34 cellular contexts compared by ENCODE assay signal in genomic region chr5:91956738-91957137, GRCh38.
DNase-seq lines count a peak whose midpoint lies in the region; ATAC-seq and TF ChIP-seq lines count a peak whose summit lies in the region.
"Had no signal": no experiment of that assay in that cellular context is flagged by ENCODE, and none has a peak within 500 bp of the region (broad histone marks: within the 10 kb centered on the region; RNA-seq: fewer than 3 reads in every experiment).

No MANE protein-coding gene starts in this region.

- H3K4me2 ChIP-seq in neuronal stem cell (ENCODE audit: insufficient read depth, low read length, poor library complexity, severe bottlenecking) = no peak overlapping the region
- H3K4me2 ChIP-seq: A549 had no signal

- no peak overlapping the region for H3K9ac ChIP-seq in neuronal stem cell (ENCODE audit: low read depth, low read length, poor library complexity)

- no peak overlapping the region for H2BK120ac ChIP-seq in neuronal stem cell (ENCODE audit: low read depth, low read length)

- H3K9me3 ChIP-seq in neuronal stem cell (replicated peaks in 1 of 2; ENCODE audit: control insufficient read depth in 2 of 2, insufficient read depth in 1 of 2, low read depth in 1 of 2, low read length in 2 of 2) = peaks cover 0 to 2% of the 10 kb centered on the region in 2 donors
- H3K9me3 ChIP-seq: A549, esophagus squamous epithelium, HAP-1, heart left ventricle, MG63, mucosa of descending colon, pancreas, suprapubic skin had no signal

- no peak overlapping the region for H4K91ac ChIP-seq in neuronal stem cell (ENCODE audit: low read depth, low read length, poor library complexity)

- no peak for TF ChIP-seq CTCF in WTC11 (IDR thresholded peaks at IDR 0.05)

- no peak overlapping the region for H2BK5ac ChIP-seq in neuronal stem cell (ENCODE audit: low read length)

- H3K9me3 Mint-ChIP-seq in WTC11 = peaks cover 8% of the 10 kb centered on the region
- no peaks in the 10 kb centered on the region for H3K9me3 Mint-ChIP-seq in activated CD8-positive, alpha-beta memory T cell treated with anti-CD3 and anti-CD28 coated beads, Interleukin-2, amount 10 ng/mL, durations not matched to agents 7 days and 5 days (ENCODE audit: low read depth)
- H3K9me3 Mint-ChIP-seq: activated naive CD4-positive, alpha-beta T cell treated with anti-CD3 and anti-CD28 coated beads, Interleukin-2, amount 50 U/mL, for 24 hours; activated T-helper 2 cell treated with anti-CD3 and anti-CD28 coated beads, Interferon-gamma antibody, Interleukin-2, Interleukin-4, amounts not matched to agents 10 μg/mL and 5 μg/mL and 100 μg/mL, durations not matched to agents 14 hours and 24 hours and 36 hours; CD4-positive, alpha-beta T cell; natural killer cell treated with Interleukin-12 subunit alpha and Interleukin-12 subunit beta and Interleukin-15 and Interleukin-18, amount 100 ng/mL, for 72 hours; stimulated activated naive B cell treated with anti-CD40 and anti-IgM and Interleukin-4, amounts not matched to agents 10 μg/mL and 1 μg/mL and 100 μg/mL, for 72 hours had no signal

- DNase-seq in NCI-H2227 (lab: John Stamatoyannopoulos, UW; ENCODE audit: unreplicated experiment) (peak; percentile 1), NCI-H2227 treated with DMSO at 0.1 percent for 48 hours (lab: John Stamatoyannopoulos, UW) (no peak), ELF-1 (ENCODE audit: low read depth, low spot score) (peak; percentile 8), WTC11 (ENCODE audit: low spot score) (no peak), neuronal stem cell (ENCODE audit: low spot score) (peak; percentile 14), D341Med (ENCODE audit: low spot score) (no peak)
- DNase-seq in activated CD8-positive, alpha-beta memory T cell treated with anti-CD3 and anti-CD28 coated beads, Interleukin-2, amount 10 ng/mL, durations not matched to agents 7 days and 5 days = no peak
- DNase-seq: activated CD4-positive, alpha-beta T cell treated with anti-CD3 and anti-CD28 coated beads for 36 hours; activated T-cell treated with anti-CD3 and anti-CD28 coated beads for 4 hours; amniotic stem cell; brain microvascular endothelial cell; CD4-positive, alpha-beta T cell; esophagus squamous epithelium; foreskin keratinocyte; heart left ventricle; KG1; MG63; mucosa of descending colon; NCI-H1417 treated with DMSO at 0.1 percent for 48 hours; NCI-H524; pancreas; SIG-M5; small intestine; stimulated activated naive B cell treated with anti-CD40 and anti-IgM and Interleukin-4, amounts not matched to agents 10 μg/mL and 1 μg/mL and 100 μg/mL, for 72 hours; SW 1271 had no signal

- H3K18ac ChIP-seq in neuronal stem cell (ENCODE audit: low read length) = no peak overlapping the region

- no peak overlapping the region for H3K4me3 ChIP-seq in neuronal stem cell (ENCODE audit: low read length in 2 of 2)
- H3K4me3 ChIP-seq: A549, esophagus squamous epithelium, GM12878, HAP-1, heart left ventricle, MG63, mucosa of descending colon, pancreas, suprapubic skin had no signal

- H3K4me1 Mint-ChIP-seq in WTC11 = peaks cover 7% of the 10 kb centered on the region
- H3K4me1 Mint-ChIP-seq in activated CD8-positive, alpha-beta memory T cell treated with anti-CD3 and anti-CD28 coated beads, Interleukin-2, amount 10 ng/mL, durations not matched to agents 7 days and 5 days = no peaks in the 10 kb centered on the region
- H3K4me1 Mint-ChIP-seq: activated CD4-positive, alpha-beta T cell treated with anti-CD3 and anti-CD28 coated beads for 36 hours; activated naive CD4-positive, alpha-beta T cell treated with anti-CD3 and anti-CD28 coated beads, Interleukin-2, amount 50 U/mL, for 24 hours; stimulated activated naive B cell treated with anti-CD40 and anti-IgM and Interleukin-4, amounts not matched to agents 10 μg/mL and 1 μg/mL and 100 μg/mL, for 72 hours had no signal

- H3K36me3 ChIP-seq in neuronal stem cell (replicated peaks in 1 of 2; ENCODE audit: control insufficient read depth in 2 of 2, insufficient read depth in 2 of 2, low read length in 2 of 2) = no peaks in the 10 kb centered on the region
- H3K36me3 ChIP-seq: brain microvascular endothelial cell, esophagus squamous epithelium, HAP-1, heart left ventricle, MG63, pancreas, suprapubic skin had no signal

- H3K27me3 Mint-ChIP-seq in WTC11 (ENCODE audit: low read depth) = no peaks in the 10 kb centered on the region
- no peaks in the 10 kb centered on the region for H3K27me3 Mint-ChIP-seq in activated CD8-positive, alpha-beta memory T cell treated with anti-CD3 and anti-CD28 coated beads, Interleukin-2, amount 10 ng/mL, durations not matched to agents 7 days and 5 days
- H3K27me3 Mint-ChIP-seq: activated CD4-positive, alpha-beta T cell treated with anti-CD3 and anti-CD28 coated beads for 36 hours; activated naive CD4-positive, alpha-beta T cell treated with anti-CD3 and anti-CD28 coated beads, Interleukin-2, amount 50 U/mL, for 24 hours; CD4-positive, alpha-beta T cell; natural killer cell treated with Interleukin-12 subunit alpha and Interleukin-12 subunit beta and Interleukin-15 and Interleukin-18, amount 100 ng/mL, for 72 hours; stimulated activated naive B cell treated with anti-CD40 and anti-IgM and Interleukin-4, amounts not matched to agents 10 μg/mL and 1 μg/mL and 100 μg/mL, for 72 hours had no signal

- H2BK12ac ChIP-seq in neuronal stem cell (ENCODE audit: low read length) = no peak overlapping the region

- H3K27me3 ChIP-seq in neuronal stem cell (ENCODE audit: control insufficient read depth in 3 of 3, insufficient read depth in 3 of 3, low read depth in 1 of 3, low read length in 3 of 3) = no peaks in the 10 kb centered on the region
- H3K27me3 ChIP-seq: brain microvascular endothelial cell, esophagus squamous epithelium, foreskin keratinocyte, heart left ventricle, pancreas, suprapubic skin had no signal

- ATAC-seq in WTC11 = peak; percentile 97
- ATAC-seq in GM19035 (IDR thresholded peaks at IDR 0.05; ENCODE audit: unreplicated experiment) = no peak
- no peak for ATAC-seq in activated CD8-positive, alpha-beta memory T cell treated with anti-CD3 and anti-CD28 coated beads, Interleukin-2, amount 10 ng/mL, durations not matched to agents 7 days and 5 days
- ATAC-seq: A549; activated CD4-positive, alpha-beta T cell treated with anti-CD3 and anti-CD28 coated beads for 36 hours; foreskin keratinocyte; mucosa of descending colon; natural killer cell treated with Interleukin-12 subunit alpha and Interleukin-12 subunit beta and Interleukin-15 and Interleukin-18, amount 100 ng/mL, for 72 hours; pancreas; stimulated activated naive B cell treated with anti-CD40 and anti-IgM and Interleukin-4, amounts not matched to agents 10 μg/mL and 1 μg/mL and 100 μg/mL, for 72 hours had no signal

- H3K4me1 ChIP-seq in neuronal stem cell (ENCODE audit: control insufficient read depth in 2 of 2, insufficient read depth in 1 of 2, low read depth in 1 of 2, low read length in 2 of 2) = peaks cover 0 to 4% of the 10 kb centered on the region in 2 donors
- H3K4me1 ChIP-seq: A549, esophagus squamous epithelium, foreskin keratinocyte, HAP-1, pancreas, suprapubic skin had no signal

- H3K27ac Mint-ChIP-seq in WTC11 = no peak overlapping the region
- no peak overlapping the region for H3K27ac Mint-ChIP-seq in activated CD8-positive, alpha-beta memory T cell treated with anti-CD3 and anti-CD28 coated beads, Interleukin-2, amount 10 ng/mL, durations not matched to agents 7 days and 5 days
- H3K27ac Mint-ChIP-seq: activated CD4-positive, alpha-beta T cell treated with anti-CD3 and anti-CD28 coated beads for 36 hours; activated naive CD4-positive, alpha-beta T cell treated with anti-CD3 and anti-CD28 coated beads, Interleukin-2, amount 50 U/mL, for 24 hours; activated T-helper 2 cell treated with anti-CD3 and anti-CD28 coated beads, Interferon-gamma antibody, Interleukin-2, Interleukin-4, amounts not matched to agents 10 μg/mL and 5 μg/mL and 100 μg/mL, durations not matched to agents 14 hours and 24 hours and 36 hours; CD4-positive, alpha-beta T cell; natural killer cell treated with Interleukin-12 subunit alpha and Interleukin-12 subunit beta and Interleukin-15 and Interleukin-18, amount 100 ng/mL, for 72 hours; stimulated activated naive B cell treated with anti-CD40 and anti-IgM and Interleukin-4, amounts not matched to agents 10 μg/mL and 1 μg/mL and 100 μg/mL, for 72 hours had no signal

- H3K27ac ChIP-seq in neuronal stem cell (replicated peaks; ENCODE audit: low read length) = no peak overlapping the region
- H3K27ac ChIP-seq: A549, brain microvascular endothelial cell, esophagus squamous epithelium, foreskin keratinocyte, heart left ventricle, HL-60, pancreas, suprapubic skin had no signal

- H3K79me1 ChIP-seq in neuronal stem cell (ENCODE audit: low read depth, low read length) = no peaks in the 10 kb centered on the region

- H2AFZ ChIP-seq in neuronal stem cell (ENCODE audit: low read length) = peak overlapping the region; percentile 14

- CTCF ChIA-PET in WTC11 (lab: Charles Lee) = interaction anchor here (0.9 to 1.9 kb wide), 4 partner anchors 23 to 320 kb away, joined by 3 to 9 read pairs (median 4); no protein-coding TSS in a partner anchor
- CTCF ChIA-PET in activated CD8-positive, alpha-beta memory T cell treated with anti-CD3 and anti-CD28 coated beads, Interleukin-2, amount 10 ng/mL, durations not matched to agents 7 days and 5 days (lab: Charles Lee) = no interaction called here

- H4K8ac ChIP-seq in neuronal stem cell (ENCODE audit: low read depth, low read length) = peak overlapping the region; percentile 43

- no peak overlapping the region for H3K14ac ChIP-seq in neuronal stem cell (ENCODE audit: low read length)

- no peak overlapping the region for H3K4me3 Mint-ChIP-seq in WTC11
- H3K4me3 Mint-ChIP-seq in activated CD8-positive, alpha-beta memory T cell treated with anti-CD3 and anti-CD28 coated beads, Interleukin-2, amount 10 ng/mL, durations not matched to agents 7 days and 5 days = no peak overlapping the region
- H3K4me3 Mint-ChIP-seq: activated CD4-positive, alpha-beta T cell treated with anti-CD3 and anti-CD28 coated beads for 36 hours; activated naive CD4-positive, alpha-beta T cell treated with anti-CD3 and anti-CD28 coated beads, Interleukin-2, amount 50 U/mL, for 24 hours; CD4-positive, alpha-beta T cell; natural killer cell treated with Interleukin-12 subunit alpha and Interleukin-12 subunit beta and Interleukin-15 and Interleukin-18, amount 100 ng/mL, for 72 hours; stimulated activated naive B cell treated with anti-CD40 and anti-IgM and Interleukin-4, amounts not matched to agents 10 μg/mL and 1 μg/mL and 100 μg/mL, for 72 hours had no signal

- POLR2A ChIA-PET in WTC11 (lab: Charles Lee) = no interaction called here

- WGBS in neuronal stem cell (ENCODE audit: extremely low coverage in 2 of 2, insufficient read length in 2 of 2, insufficient replicate concordance in 1 of 2), 2 donors = no CpG with 5 or more reads among the region's 1 CpG

- H3K36me3 Mint-ChIP-seq in WTC11 = no peaks in the 10 kb centered on the region
- H3K36me3 Mint-ChIP-seq in activated CD8-positive, alpha-beta memory T cell treated with anti-CD3 and anti-CD28 coated beads, Interleukin-2, amount 10 ng/mL, durations not matched to agents 7 days and 5 days = no peaks in the 10 kb centered on the region
- H3K36me3 Mint-ChIP-seq: activated naive CD4-positive, alpha-beta T cell treated with anti-CD3 and anti-CD28 coated beads, Interleukin-2, amount 50 U/mL, for 24 hours; natural killer cell treated with Interleukin-12 subunit alpha and Interleukin-12 subunit beta and Interleukin-15 and Interleukin-18, amount 100 ng/mL, for 72 hours; stimulated activated naive B cell treated with anti-CD40 and anti-IgM and Interleukin-4, amounts not matched to agents 10 μg/mL and 1 μg/mL and 100 μg/mL, for 72 hours had no signal

- H2AK5ac ChIP-seq in neuronal stem cell (ENCODE audit: low read depth, low read length) = no peak overlapping the region

- H2BK15ac ChIP-seq in neuronal stem cell (ENCODE audit: low read length) = no peak overlapping the region

- no peak overlapping the region for H3K4ac ChIP-seq in neuronal stem cell (ENCODE audit: low read length)

- H3K23ac ChIP-seq in neuronal stem cell (ENCODE audit: low read depth, low read length, poor library complexity) = no peak overlapping the region

Comparison
In these comparisons a context has a peak if more than half of its experiments do, and no peak if none do; other contexts are left out.
1. DNase-seq: peak in NCI-H2227 (single experiment), ELF-1 (single experiment) and neuronal stem cell (single experiment); none in NCI-H2227 treated with DMSO at 0.1 percent for 48 hours (single experiment), WTC11 (single experiment), activated CD8-positive, alpha-beta memory T cell treated with anti-CD3 and anti-CD28 coated beads, Interleukin-2, amount 10 ng/mL, durations not matched to agents 7 days and 5 days (single experiment) and D341Med (single experiment).